36 cellular contexts compared by ENCODE assay signal in genomic region chr20:45248609-45249008, GRCh38. TPM values are rescaled to one million over a fixed set of nuclear protein-coding genes. Genes with fewer than 3 reads are reported as not detected.
"Had no signal": no experiment of that assay in that cellular context is flagged by ENCODE, and none has a peak within 500 bp of the region (broad histone marks: within the 10 kb centered on the region; RNA-seq: fewer than 3 reads in every experiment).

No MANE protein-coding gene starts in this region.

- DNase-seq: activated B cell treated with CpG ODN at 0.5 μM for 24 hours; activated CD4-positive, alpha-beta memory T cell treated with anti-CD3 and anti-CD28 coated beads for 36 hours; activated CD4-positive, alpha-beta T cell treated with anti-CD3 and anti-CD28 coated beads for 4 hours; activated CD4-positive, alpha-beta T cell treated with anti-CD3 and anti-CD28 coated beads, Interleukin-2, amount 10 ng/mL, durations not matched to agents 24 days and 14 days; activated CD4-positive, alpha-beta T cell treated with anti-CD3 and anti-CD28 coated beads, Interleukin-2, amount 50 U/mL, for 1 hour; activated CD4-positive, alpha-beta T cell treated with anti-CD3 and anti-CD28 coated beads, Interleukin-2, amount 50 U/mL, for 4 hours; activated CD4-positive, CD25-positive, alpha-beta regulatory T cell treated with anti-CD3 and anti-CD28 coated beads, Interleukin-2, amount 50 U/mL, for 72 hours; activated CD8-positive, alpha-beta memory T cell treated with anti-CD3 and anti-CD28 coated beads, Interleukin-2, amount 50 U/mL, for 4 hours; activated CD8-positive, alpha-beta T cell treated with anti-CD3 and anti-CD28 coated beads for 36 hours; activated effector memory CD4-positive, alpha-beta T cell treated with anti-CD3 and anti-CD28 coated beads, Interleukin-2, amount 50 U/mL, for 16 hours; activated gamma-delta T cell treated with Interleukin-2 at 50 U/mL for 16 hours; activated naive CD4-positive, alpha-beta T cell; activated naive CD4-positive, alpha-beta T cell treated with anti-CD3 and anti-CD28 coated beads for 36 hours; activated naive CD4-positive, alpha-beta T cell treated with anti-CD3 and anti-CD28 coated beads, Interleukin-2, amount 50 U/mL, for 16 hours; activated naive CD8-positive, alpha-beta T cell treated with anti-CD3 and anti-CD28 coated beads for 36 hours; activated T-cell treated with anti-CD3 and anti-CD28 coated beads for 4 hours; activated T-cell treated with anti-CD3 and anti-CD28 coated beads, Interleukin-2, amount 50 U/mL, for 1 hour; activated T-cell treated with anti-CD3 and anti-CD28 coated beads, Interleukin-2, amount 50 U/mL, for 4 hours; activated T-cell treated with anti-CD3 and anti-CD28 coated beads, Interleukin-2, amount 50 U/mL, for 72 hours; adrenal gland; amniotic stem cell; aorta; body of pancreas; brain microvascular endothelial cell; central memory CD4-positive, alpha-beta T cell; T-helper 2 cell; T-helper 9 cell had no signal

- H3K27ac ChIP-seq: adrenal gland, body of pancreas, brain microvascular endothelial cell, breast epithelium, VCaP had no signal

- H3K9me3 ChIP-seq: adrenal gland, body of pancreas, breast epithelium had no signal

- H3K4me3 ChIP-seq: adrenal gland, body of pancreas, breast epithelium had no signal

- H3K4me1 ChIP-seq: adrenal gland, body of pancreas, breast epithelium had no signal

- H3K27me3 ChIP-seq: body of pancreas had no signal

- H3K36me3 ChIP-seq: adrenal gland, brain microvascular endothelial cell, breast epithelium had no signal

RNA-seq across cellular contexts. Expression of gene SLPI, which starts 5.8 kb away (rescaled TPM):
- total RNA-seq: activated B cell treated with CpG ODN at 0.5 μM for 24 hours; activated CD4-positive, alpha-beta memory T cell treated with anti-CD3 and anti-CD28 coated beads for 36 hours; activated CD4-positive, alpha-beta T cell treated with anti-CD3 and anti-CD28 coated beads, Interleukin-2, amount 10 ng/mL, durations not matched to agents 24 days and 14 days; activated CD8-positive, alpha-beta memory T cell treated with anti-CD3 and anti-CD28 coated beads for 36 hours; activated CD8-positive, alpha-beta T cell treated with anti-CD3 and anti-CD28 coated beads for 36 hours; activated naive CD4-positive, alpha-beta T cell treated with anti-CD3 and anti-CD28 coated beads for 36 hours; activated naive CD4-positive, alpha-beta T cell treated with anti-CD3 and anti-CD28 coated beads, Interleukin-2, amount 50 U/mL, for 72 hours; activated naive CD8-positive, alpha-beta T cell treated with anti-CD3 and anti-CD28 coated beads for 36 hours; activated T-cell treated with anti-CD3 and anti-CD28 coated beads, Interleukin-2, amount 50 U/mL, for 72 hours; activated T-helper 1 cell treated with anti-CD3 and anti-CD28 coated beads, Interleukin-12 subunit alpha, Interleukin-12 subunit beta, Interleukin-2, Interleukin-4 antibody, amounts not matched to agents 30 ng/mL and 10 ng/mL and 1 ng/mL, durations not matched to agents 14 hours and 24 hours and 36 hours; activated T-helper 17 cell treated with anti-CD3 and anti-CD28 coated beads, Interleukin-2, amount 50 U/mL, for 72 hours had no signal

RNA-seq across cellular contexts. Expression of gene SEMG2, which starts 27.4 kb away (rescaled TPM):
- total RNA-seq: activated B cell treated with CpG ODN at 0.5 μM for 24 hours; activated CD4-positive, alpha-beta memory T cell treated with anti-CD3 and anti-CD28 coated beads for 36 hours; activated CD4-positive, alpha-beta T cell treated with anti-CD3 and anti-CD28 coated beads, Interleukin-2, amount 10 ng/mL, durations not matched to agents 24 days and 14 days; activated CD8-positive, alpha-beta memory T cell treated with anti-CD3 and anti-CD28 coated beads for 36 hours; activated CD8-positive, alpha-beta T cell treated with anti-CD3 and anti-CD28 coated beads for 36 hours; activated naive CD4-positive, alpha-beta T cell treated with anti-CD3 and anti-CD28 coated beads for 36 hours; activated naive CD4-positive, alpha-beta T cell treated with anti-CD3 and anti-CD28 coated beads, Interleukin-2, amount 50 U/mL, for 72 hours; activated naive CD8-positive, alpha-beta T cell treated with anti-CD3 and anti-CD28 coated beads for 36 hours; activated T-cell treated with anti-CD3 and anti-CD28 coated beads, Interleukin-2, amount 50 U/mL, for 4 hours; activated T-cell treated with anti-CD3 and anti-CD28 coated beads, Interleukin-2, amount 50 U/mL, for 72 hours; activated T-helper 1 cell treated with anti-CD3 and anti-CD28 coated beads, Interleukin-12 subunit alpha, Interleukin-12 subunit beta, Interleukin-2, Interleukin-4 antibody, amounts not matched to agents 30 ng/mL and 10 ng/mL and 1 ng/mL, durations not matched to agents 14 hours and 24 hours and 36 hours; activated T-helper 17 cell treated with anti-CD3 and anti-CD28 coated beads, Interleukin-2, amount 50 U/mL, for 72 hours; adrenal gland; aorta; astrocyte; body of pancreas; cardiac septum; cerebellum had no signal

RNA-seq across cellular contexts. Expression of gene SEMG1, which starts 41.8 kb away (rescaled TPM):
- total RNA-seq: activated B cell treated with CpG ODN at 0.5 μM for 24 hours; activated CD4-positive, alpha-beta memory T cell treated with anti-CD3 and anti-CD28 coated beads for 36 hours; activated CD4-positive, alpha-beta T cell treated with anti-CD3 and anti-CD28 coated beads, Interleukin-2, amount 10 ng/mL, durations not matched to agents 24 days and 14 days; activated CD8-positive, alpha-beta memory T cell treated with anti-CD3 and anti-CD28 coated beads for 36 hours; activated CD8-positive, alpha-beta T cell treated with anti-CD3 and anti-CD28 coated beads for 36 hours; activated naive CD4-positive, alpha-beta T cell treated with anti-CD3 and anti-CD28 coated beads for 36 hours; activated naive CD4-positive, alpha-beta T cell treated with anti-CD3 and anti-CD28 coated beads, Interleukin-2, amount 50 U/mL, for 72 hours; activated naive CD8-positive, alpha-beta T cell treated with anti-CD3 and anti-CD28 coated beads for 36 hours; activated T-cell treated with anti-CD3 and anti-CD28 coated beads, Interleukin-2, amount 50 U/mL, for 4 hours; activated T-cell treated with anti-CD3 and anti-CD28 coated beads, Interleukin-2, amount 50 U/mL, for 72 hours; activated T-helper 1 cell treated with anti-CD3 and anti-CD28 coated beads, Interleukin-12 subunit alpha, Interleukin-12 subunit beta, Interleukin-2, Interleukin-4 antibody, amounts not matched to agents 30 ng/mL and 10 ng/mL and 1 ng/mL, durations not matched to agents 14 hours and 24 hours and 36 hours; activated T-helper 17 cell treated with anti-CD3 and anti-CD28 coated beads, Interleukin-2, amount 50 U/mL, for 72 hours; adrenal gland; aorta; astrocyte; body of pancreas; cardiac septum; cerebellum had no signal

RNA-seq across cellular contexts. Expression of gene RBPJL, which starts 58.0 kb away (rescaled TPM):
- total RNA-seq: activated B cell treated with CpG ODN at 0.5 μM for 24 hours; activated CD4-positive, alpha-beta memory T cell treated with anti-CD3 and anti-CD28 coated beads for 36 hours; activated CD4-positive, alpha-beta T cell treated with anti-CD3 and anti-CD28 coated beads, Interleukin-2, amount 10 ng/mL, durations not matched to agents 24 days and 14 days; activated CD8-positive, alpha-beta memory T cell treated with anti-CD3 and anti-CD28 coated beads for 36 hours; activated CD8-positive, alpha-beta T cell treated with anti-CD3 and anti-CD28 coated beads for 36 hours; activated naive CD4-positive, alpha-beta T cell treated with anti-CD3 and anti-CD28 coated beads for 36 hours; activated naive CD4-positive, alpha-beta T cell treated with anti-CD3 and anti-CD28 coated beads, Interleukin-2, amount 50 U/mL, for 72 hours; activated naive CD8-positive, alpha-beta T cell treated with anti-CD3 and anti-CD28 coated beads for 36 hours; activated T-cell treated with anti-CD3 and anti-CD28 coated beads, Interleukin-2, amount 50 U/mL, for 72 hours; activated T-helper 17 cell treated with anti-CD3 and anti-CD28 coated beads, Interleukin-2, amount 50 U/mL, for 72 hours; adrenal gland; aorta; astrocyte; breast epithelium; cardiac septum; cerebellum had no signal

RNA-seq across cellular contexts. Expression of gene MATN4, which starts 59.5 kb away (rescaled TPM):
- total RNA-seq: activated B cell treated with CpG ODN at 0.5 μM for 24 hours, cardiac septum, cerebellum had no signal
